ENCODE assay signal across 17 cellular contexts in the genomic region with DNA sequence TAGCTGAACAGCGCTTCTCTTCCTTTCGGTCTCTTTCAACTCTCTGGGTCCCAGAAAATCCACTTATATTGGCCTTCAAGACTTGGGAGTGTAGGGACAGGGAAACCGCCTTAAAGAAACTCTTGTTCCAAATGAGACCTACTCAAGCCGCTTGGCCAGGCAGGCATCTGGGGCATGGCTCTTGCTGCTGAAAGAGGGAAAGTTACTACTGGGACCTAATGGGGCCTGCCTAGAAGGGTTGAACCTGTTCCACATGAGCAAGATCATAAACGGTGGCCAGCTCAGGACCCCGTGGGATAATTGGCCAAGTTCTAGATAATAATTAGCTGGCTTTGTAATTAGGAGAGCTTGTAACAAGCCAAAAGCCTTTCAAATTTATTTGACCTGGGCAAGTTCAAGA. TPM values are rescaled to one million over a fixed set of nuclear protein-coding genes. Genes with fewer than 3 reads are reported as not detected.
"Had no signal": no experiment of that assay in that cellular context is flagged by ENCODE, and none has a peak within 500 bp of the region (broad histone marks: within the 10 kb centered on the region; RNA-seq: fewer than 3 reads in every experiment).

No MANE protein-coding gene starts in this region.

- FAIRE-seq: islet of Langerhans had no signal

- ATAC-seq: activated CD8-positive, alpha-beta memory T cell treated with anti-CD3 and anti-CD28 coated beads, Interleukin-2, amount 10 ng/mL, durations not matched to agents 7 days and 5 days; esophagus mucosa; mucosa of descending colon; naive thymus-derived CD4-positive, alpha-beta T cell had no signal

- H3K27me3 ChIP-seq: ascending aorta, dorsolateral prefrontal cortex, right atrium auricular region, tibial nerve had no signal

- H3K4me1 ChIP-seq: ascending aorta, right atrium auricular region, tibial nerve had no signal

- H3K4me3 Mint-ChIP-seq: activated CD4-positive, alpha-beta memory T cell treated with anti-CD3 and anti-CD28 coated beads for 36 hours; activated CD8-positive, alpha-beta memory T cell treated with anti-CD3 and anti-CD28 coated beads, Interleukin-2, amount 10 ng/mL, durations not matched to agents 7 days and 5 days; activated naive CD4-positive, alpha-beta T cell treated with anti-CD3 and anti-CD28 coated beads for 36 hours; naive thymus-derived CD4-positive, alpha-beta T cell had no signal

- H3K27ac ChIP-seq: ascending aorta, right atrium auricular region, skin epidermis, tibial nerve had no signal

- H3K4me3 ChIP-seq: ascending aorta, dorsolateral prefrontal cortex, mucosa of descending colon, right atrium auricular region, skin epidermis, tibial nerve had no signal

- DNase-seq: activated CD4-positive, alpha-beta T cell treated with anti-CD3 and anti-CD28 coated beads for 1 hour; activated CD8-positive, alpha-beta memory T cell treated with anti-CD3 and anti-CD28 coated beads, Interleukin-2, amount 10 ng/mL, durations not matched to agents 7 days and 5 days; activated naive CD4-positive, alpha-beta T cell treated with anti-CD3 and anti-CD28 coated beads for 36 hours; activated T-cell treated with anti-CD3 and anti-CD28 coated beads, Interleukin-2, amount 50 U/mL, for 1 hour; dorsolateral prefrontal cortex; mucosa of descending colon; naive thymus-derived CD4-positive, alpha-beta T cell; stimulated activated CD4-positive, alpha-beta T cell treated with anti-CD3 and anti-CD28 coated beads, Interleukin-4, amount 100 ng/mL, for 24 hours; stimulated activated naive CD4-positive, alpha-beta T cell had no signal

- H3K9me3 Mint-ChIP-seq: activated CD4-positive, alpha-beta memory T cell treated with anti-CD3 and anti-CD28 coated beads for 36 hours; activated naive CD4-positive, alpha-beta T cell treated with anti-CD3 and anti-CD28 coated beads for 36 hours; activated T-helper 2 cell treated with anti-CD3 and anti-CD28 coated beads, Interferon-gamma antibody, Interleukin-2, Interleukin-4, amounts not matched to agents 10 μg/mL and 5 μg/mL and 100 μg/mL, durations not matched to agents 14 hours and 24 hours and 36 hours; naive thymus-derived CD4-positive, alpha-beta T cell had no signal

- H3K9me3 ChIP-seq: ascending aorta, mucosa of descending colon, right atrium auricular region, tibial nerve had no signal

- H3K36me3 Mint-ChIP-seq: activated CD4-positive, alpha-beta memory T cell treated with anti-CD3 and anti-CD28 coated beads for 36 hours; activated CD8-positive, alpha-beta memory T cell treated with anti-CD3 and anti-CD28 coated beads, Interleukin-2, amount 10 ng/mL, durations not matched to agents 7 days and 5 days; naive thymus-derived CD4-positive, alpha-beta T cell had no signal

- H3K36me3 ChIP-seq: ascending aorta, right atrium auricular region, tibial nerve had no signal

- H3K27ac Mint-ChIP-seq: activated CD4-positive, alpha-beta memory T cell treated with anti-CD3 and anti-CD28 coated beads for 36 hours; activated CD8-positive, alpha-beta memory T cell treated with anti-CD3 and anti-CD28 coated beads, Interleukin-2, amount 10 ng/mL, durations not matched to agents 7 days and 5 days; activated naive CD4-positive, alpha-beta T cell treated with anti-CD3 and anti-CD28 coated beads for 36 hours; activated T-helper 2 cell treated with anti-CD3 and anti-CD28 coated beads, Interferon-gamma antibody, Interleukin-2, Interleukin-4, amounts not matched to agents 10 μg/mL and 5 μg/mL and 100 μg/mL, durations not matched to agents 14 hours and 24 hours and 36 hours; naive thymus-derived CD4-positive, alpha-beta T cell had no signal

RNA-seq across cellular contexts. Expression of a gene that starts 13.2 kb away (rescaled TPM):
- total RNA-seq: ascending aorta had no signal
- polyA plus RNA-seq: naive thymus-derived CD4-positive, alpha-beta T cell had no signal
